8 cellular contexts compared by ENCODE assay signal in genomic region chr11:47004595-47005033, GRCh38.
DNase-seq lines count a peak whose midpoint lies in the region; ATAC-seq and TF ChIP-seq lines count a peak whose summit lies in the region.

No MANE protein-coding gene starts in this region.

- intact Hi-C loops in Right ventricle myocardium inferior (cut with DNase I): loop anchor here (2.0 kb wide), 1 partner anchor 88 kb away; no protein-coding TSS in a partner anchor

- H3K9me3 Mint-ChIP-seq in activated T-helper 17 cell treated with anti-CD3 and anti-CD28 coated beads, Interleukin-2, amount 50 U/mL, for 72 hours: no peaks in the 10 kb centered on the region

- no peaks in the 10 kb centered on the region for H3K27me3 Mint-ChIP-seq in activated T-helper 17 cell treated with anti-CD3 and anti-CD28 coated beads, Interleukin-2, amount 50 U/mL, for 72 hours

- peak; percentile 16 for ATAC-seq in activated T-helper 17 cell treated with anti-CD3 and anti-CD28 coated beads, Interleukin-2, amount 50 U/mL, for 72 hours (replicated peaks)
- ATAC-seq in Right ventricle myocardium inferior (peak; percentile 99), GM18517 (IDR thresholded peaks at IDR 0.05; ENCODE audit: unreplicated experiment) (no peak)

- no peak for TF ChIP-seq CTCF in GM13976 (IDR thresholded peaks at IDR 0.05; ENCODE audit: borderline replicate concordance, control extremely low read depth, extremely low read depth, insufficient read depth, missing control alignments)

- H3K27ac Mint-ChIP-seq in activated T-helper 17 cell treated with anti-CD3 and anti-CD28 coated beads, Interleukin-2, amount 50 U/mL, for 72 hours: no peak overlapping the region

- H3K4me3 Mint-ChIP-seq in activated T-helper 17 cell treated with anti-CD3 and anti-CD28 coated beads, Interleukin-2, amount 50 U/mL, for 72 hours: no peak overlapping the region

- in situ Hi-C loops in GM13976 (cut with MboI; ENCODE audit: low sequenced_read_pairs, unreplicated experiment): no loop called here

- peaks cover 15% of the 10 kb centered on the region for H3K36me3 Mint-ChIP-seq in activated T-helper 17 cell treated with anti-CD3 and anti-CD28 coated beads, Interleukin-2, amount 50 U/mL, for 72 hours (ENCODE audit: low read depth)

- peak; percentile 55 for DNase-seq in DMS53 (lab: John Stamatoyannopoulos, UW)
- peak; percentile 89 for DNase-seq in M059J (ENCODE audit: low read depth)
- DNase-seq in Right ventricle myocardium inferior (ENCODE audit: missing footprints): peak; percentile 76
- peak; percentile 74 for DNase-seq in putamen (ENCODE audit: low spot score)
- DNase-seq in GM13976 (ENCODE audit: low spot score): no peak
- DNase-seq in stimulated activated CD8-positive, alpha-beta memory T cell treated with anti-CD3 and anti-CD28 coated beads, Interleukin-4, amount 100 ng/mL, for 48 hours: no peak

- H3K4me1 Mint-ChIP-seq in activated T-helper 17 cell treated with anti-CD3 and anti-CD28 coated beads, Interleukin-2, amount 50 U/mL, for 72 hours: peaks cover 3% of the 10 kb centered on the region

Comparison
In these comparisons a context has a peak if more than half of its experiments do, and no peak if none do; other contexts are left out.
1. DNase-seq: peak in DMS53 (single experiment), M059J (single experiment), Right ventricle myocardium inferior (single experiment) and putamen (single experiment); none in GM13976 (single experiment) and stimulated activated CD8-positive, alpha-beta memory T cell treated with anti-CD3 and anti-CD28 coated beads, Interleukin-4, amount 100 ng/mL, for 48 hours (single experiment).